7 cellular contexts compared by ENCODE assay signal in genomic region chr4:182678590-182678989, GRCh38.
"Had no signal": no experiment of that assay in that cellular context is flagged by ENCODE, and none has a peak within 500 bp of the region (broad histone marks: within the 10 kb centered on the region; RNA-seq: fewer than 3 reads in every experiment).

No MANE protein-coding gene starts in this region.

- H3K36me3 Mint-ChIP-seq: IgD-negative memory B cell had no signal

- H2AFZ ChIP-seq: GM23248 had no signal

- H3K27me3 Mint-ChIP-seq: IgD-negative memory B cell had no signal

- H3K27ac ChIP-seq: GM23248 had no signal

- FAIRE-seq: H54, HTR-8/SVneo had no signal

- DNase-seq: GM23248, GOT3, H9, HCEC 1CT had no signal

- H3K4me3 Mint-ChIP-seq: H9, IgD-negative memory B cell had no signal

- H3K27ac Mint-ChIP-seq: H9, IgD-negative memory B cell had no signal

- H3K9ac ChIP-seq: GM23248 had no signal

- H3K4me3 ChIP-seq: GM23248 had no signal

- H3K9me3 Mint-ChIP-seq: H9, IgD-negative memory B cell had no signal

- H3K4me1 Mint-ChIP-seq: IgD-negative memory B cell had no signal
